In genomic region chrX:317424-318067, GRCh38 we compare ENCODE assay signal across 8 cellular contexts. TPM values are rescaled to one million over a fixed set of nuclear protein-coding genes. Genes with fewer than 3 reads are reported as not detected.
DNase-seq lines count a peak whose midpoint lies in the region; ATAC-seq and TF ChIP-seq lines count a peak whose summit lies in the region.

No MANE protein-coding gene starts in this region.

- TF ChIP-seq CTCF in NB4 (IDR thresholded peaks at IDR 0.05; ENCODE audit: low read depth, low read length) (no peak), endothelial cell (IDR thresholded peaks at IDR 0.05; ENCODE audit: unreplicated experiment) (no peak), parathyroid adenoma (IDR thresholded peaks at IDR 0.05) (no peak)

- peak overlapping the region; percentile 61 for H3K4me2 ChIP-seq in parathyroid adenoma (ENCODE audit: low read length)

- no peak overlapping the region for H2AFZ ChIP-seq in parathyroid adenoma

- no peaks in the 10 kb centered on the region for H3K79me2 ChIP-seq in parathyroid adenoma

- no peak for DNase-seq in CD4-positive, alpha-beta memory T cell
- DNase-seq in NB4 (ENCODE audit: low read depth) (peak; percentile 15), endothelial cell (ENCODE audit: low spot score) (no peak), NCI-H69 (lab: John Stamatoyannopoulos, UW) (no peak), NCI-H1436 treated with DMSO at 0.1 percent for 48 hours (lab: John Stamatoyannopoulos, UW) (no peak)
- no peak for DNase-seq in NK-92 treated with Interleukin-12 subunit alpha and Interleukin-12 subunit beta, amount 100 ng/mL, for 24 hours (lab: John Stamatoyannopoulos, UW)

- H3K36me3 Mint-ChIP-seq in CD4-positive, alpha-beta memory T cell, result peaks cover 7 to 24% of the 10 kb centered on the region in 2 donors
- H3K36me3 Mint-ChIP-seq in endothelial cell (ENCODE audit: low read depth, unreplicated experiment), result peaks cover 15% of the 10 kb centered on the region

- H3K27me3 ChIP-seq in CD4-positive, alpha-beta memory T cell (ENCODE audit: insufficient read depth, low read length), result no peaks in the 10 kb centered on the region
- H3K27me3 ChIP-seq in parathyroid adenoma (ENCODE audit: control insufficient read depth, insufficient read depth, low read length), result no peaks in the 10 kb centered on the region

- CTCF ChIA-PET in CD4-positive, alpha-beta memory T cell (lab: Charles Lee; ENCODE audit: partially characterized antibody), result no interaction called here

- peak overlapping the region; percentile 87 to 97 (median 94) for H3K4me3 Mint-ChIP-seq in CD4-positive, alpha-beta memory T cell
- peak overlapping the region; percentile 98 for H3K4me3 Mint-ChIP-seq in endothelial cell (ENCODE audit: unreplicated experiment)

- H3K27ac ChIP-seq in CD4-positive, alpha-beta memory T cell (ENCODE audit: low read depth, low read length), result peak overlapping the region; percentile 85
- peak overlapping the region; percentile 77 for H3K27ac ChIP-seq in parathyroid adenoma

- intact Hi-C loops in CD4-positive, alpha-beta memory T cell (cut with micrococcal nuclease), result loop anchor here (1.0 to 5.0 kb wide), 4 partner anchors 34 to 890 kb away; no protein-coding TSS in a partner anchor

- H3K36me3 ChIP-seq in CD4-positive, alpha-beta memory T cell (ENCODE audit: insufficient read depth, low read length), result peaks cover 22% of the 10 kb centered on the region
- no peaks in the 10 kb centered on the region for H3K36me3 ChIP-seq in parathyroid adenoma (ENCODE audit: control insufficient read depth, insufficient read depth, low read length)

- H3K9ac ChIP-seq in parathyroid adenoma, result no peak overlapping the region

- peaks cover 0 to 2% of the 10 kb centered on the region in 2 donors for H3K27me3 Mint-ChIP-seq in CD4-positive, alpha-beta memory T cell
- H3K27me3 Mint-ChIP-seq in endothelial cell (ENCODE audit: unreplicated experiment), result peaks cover 8% of the 10 kb centered on the region

- POLR2A ChIA-PET in CD4-positive, alpha-beta memory T cell (lab: Charles Lee; ENCODE audit: partially characterized antibody), result no interaction called here

- H3K27ac Mint-ChIP-seq in CD4-positive, alpha-beta memory T cell, result peak overlapping the region; percentile 95 to 100 (median 99)
- H3K27ac Mint-ChIP-seq in endothelial cell (ENCODE audit: unreplicated experiment), result peak overlapping the region; percentile 92

- peaks cover 8 to 28% (median 17%) of the 10 kb centered on the region in 4 donors for H3K4me1 Mint-ChIP-seq in CD4-positive, alpha-beta memory T cell
- H3K4me1 Mint-ChIP-seq in endothelial cell (ENCODE audit: unreplicated experiment), result peaks cover 8% of the 10 kb centered on the region

- H3K4me1 ChIP-seq in CD4-positive, alpha-beta memory T cell (ENCODE audit: insufficient read depth, low read length), result peaks cover 30% of the 10 kb centered on the region
- no peaks in the 10 kb centered on the region for H3K4me1 ChIP-seq in parathyroid adenoma

- H3K9me3 Mint-ChIP-seq in CD4-positive, alpha-beta memory T cell, result peaks cover 0 to 7% (median 0%) of the 10 kb centered on the region in 8 donors
- H3K9me3 Mint-ChIP-seq in endothelial cell (ENCODE audit: unreplicated experiment), result no peaks in the 10 kb centered on the region

- no peaks in the 10 kb centered on the region for H3K9me3 ChIP-seq in CD4-positive, alpha-beta memory T cell (ENCODE audit: control insufficient read depth in 1 of 2, low read length in 2 of 2)
- H3K9me3 ChIP-seq in parathyroid adenoma (ENCODE audit: control insufficient read depth, low read length), result no peaks in the 10 kb centered on the region

- H3K4me3 ChIP-seq in CD4-positive, alpha-beta memory T cell (ENCODE audit: low read length in 2 of 2), result peak overlapping the region in 1 of 2 donors; percentile 63
- H3K4me3 ChIP-seq in NB4 (ENCODE audit: low read depth, low read length), result no peak overlapping the region
- H3K4me3 ChIP-seq in parathyroid adenoma (ENCODE audit: low read depth, low read length), result peak overlapping the region; percentile 87

- TF ChIP-seq POLR2A in NB4 (IDR thresholded peaks at IDR 0.05; ENCODE audit: extremely low read depth, insufficient read length), result no peak

- ATAC-seq in HG03097 (IDR thresholded peaks at IDR 0.05; ENCODE audit: low FRiP score, unreplicated experiment), result no peak

RNA-seq across cellular contexts. Expression of gene GTPBP6, which starts 1.1 kb away (rescaled TPM):
- 10 to 100 TPM; 77.1 to 79.3 TPM for total RNA-seq in CD4-positive, alpha-beta memory T cell
- 10 to 100 TPM; 34.8 to 49.4 TPM for polyA plus RNA-seq in CD4-positive, alpha-beta memory T cell
- 47.2 TPM for total RNA-seq in endothelial cell (ENCODE audit: unreplicated experiment)

RNA-seq across cellular contexts. Expression of gene PLCXD1, which starts 36.4 kb away (rescaled TPM):
- total RNA-seq in CD4-positive, alpha-beta memory T cell, result 10 to 100 TPM; 28.3 to 28.7 TPM
- polyA plus RNA-seq in CD4-positive, alpha-beta memory T cell, result 1 to 10 TPM; 3.1 to 8.4 TPM
- total RNA-seq in endothelial cell (ENCODE audit: unreplicated experiment), result 21.7 TPM
